ENCODE assay signal across 10 cellular contexts in genomic region chr1:18119289-18119688, GRCh38. TPM values are rescaled to one million over a fixed set of nuclear protein-coding genes. Genes with fewer than 3 reads are reported as not detected.
"Had no signal": no experiment of that assay in that cellular context is flagged by ENCODE, and none has a peak within 500 bp of the region (broad histone marks: within the 10 kb centered on the region; RNA-seq: fewer than 3 reads in every experiment).

No MANE protein-coding gene starts in this region.

- ATAC-seq: K562 had no signal

- H3K4me3 ChIP-seq: GM23248, K562 had no signal

- DNase-seq: GM23248, GOT3, H9, HCEC 1CT, IMR-90, KG1 had no signal

- H2AFZ ChIP-seq: GM23248 had no signal

- FAIRE-seq: H54, K562 had no signal

- H3K27ac ChIP-seq: GM23248, HL-60 had no signal

- H3K9ac ChIP-seq: GM23248 had no signal

RNA-seq across cellular contexts. Expression of gene IGSF21, which starts 11.7 kb away (rescaled TPM):
- total RNA-seq: GM23248, HT1080, IMR-90, K562 had no signal
- polyA plus RNA-seq: GM23248, IMR-90, K562 had no signal
